27 cellular contexts compared by ENCODE assay signal in genomic region chr5:136090319-136090718, GRCh38. TPM values are rescaled to one million over a fixed set of nuclear protein-coding genes. Genes with fewer than 3 reads are reported as not detected.
A peak's percentile ranks its signal among the peaks of the same experiment; 100 is the strongest.
DNase-seq lines count a peak whose midpoint lies in the region; ATAC-seq, FAIRE-seq and TF ChIP-seq lines count a peak whose summit lies in the region.
"Had no signal": no experiment of that assay in that cellular context is flagged by ENCODE, and none has a peak within 500 bp of the region (broad histone marks: within the 10 kb centered on the region; RNA-seq: fewer than 3 reads in every experiment).

No MANE protein-coding gene starts in this region.

- H3K4me3 ChIP-seq in small intestine (ENCODE audit: low read depth in 1 of 2, low read length in 2 of 2) (no peak overlapping the region), coronary artery (no peak overlapping the region)
- H3K4me3 ChIP-seq: PC-9 had no signal

- TF ChIP-seq CTCF in VCaP (conservative IDR thresholded peaks at IDR 0.05) (no peak), coronary artery (IDR thresholded peaks at IDR 0.05) (no peak)

- ATAC-seq in left lobe of liver (no peak), HG02610 (IDR thresholded peaks at IDR 0.05; ENCODE audit: unreplicated experiment) (no peak), GM21825 (IDR thresholded peaks at IDR 0.05; ENCODE audit: unreplicated experiment) (no peak)
- ATAC-seq: HCT116, HepG2 had no signal

- H3K4me1 ChIP-seq in small intestine (ENCODE audit: control insufficient read depth in 2 of 2, insufficient read depth in 1 of 2, low read depth in 1 of 2, low read length in 1 of 2), result peaks cover 3 to 11% of the 10 kb centered on the region in 2 donors
- H3K4me1 ChIP-seq: BE2C had no signal

- peak overlapping the region; percentile 58 for H3K27ac ChIP-seq in VCaP
- H3K27ac ChIP-seq in small intestine (ENCODE audit: low read depth in 1 of 2, low read length in 1 of 2), result no peak overlapping the region
- H3K27ac ChIP-seq in coronary artery, result no peak overlapping the region
- H3K27ac ChIP-seq: PC-9 had no signal

- H3K27me3 ChIP-seq in small intestine (ENCODE audit: control insufficient read depth in 2 of 2, insufficient read depth in 2 of 2, low read length in 2 of 2), result no peaks in the 10 kb centered on the region

- DNase-seq in left lobe of liver (ENCODE audit: low spot score) (peak; percentile 16), small intestine (peak; percentile 66), coronary artery (ENCODE audit: low spot score) (no peak), frontal cortex (ENCODE audit: low spot score in 2 of 2) (no peak)
- DNase-seq: BE2C; CD8-positive, alpha-beta memory T cell; DMS 273 treated with DMSO at 0.1 percent for 48 hours; DMS79 treated with DMSO at 0.1 percent for 48 hours; GF-D8; Karpas-422; NCI-H1092 treated with DMSO at 0.1 percent for 48 hours; NCI-H1436; NCI-H187; NCI-H2081 treated with DMSO at 0.1 percent for 48 hours; NCI-H2171; NCI-H226; NCI-H510A treated with DMSO at 0.1 percent for 48 hours; PC-9; RPMI8226; SHP77 had no signal

- WGBS in small intestine, 3 donors, result 27 to 62% (median 33%) methylated on average over 4 of the region's 4 CpGs

- FAIRE-seq in small intestine (lab: Jason Lieb, UNC) (no peak), frontal cortex (lab: Jason Lieb, UNC) (no peak)
- FAIRE-seq: GM12891, H1, HepG2 had no signal

- no peaks in the 10 kb centered on the region for H3K36me3 ChIP-seq in small intestine (ENCODE audit: control insufficient read depth in 2 of 2, insufficient read depth in 2 of 2, low read length in 2 of 2)
- H3K36me3 ChIP-seq: BE2C had no signal

- no peaks in the 10 kb centered on the region for H3K9me3 ChIP-seq in small intestine (ENCODE audit: control insufficient read depth, low read depth)
- H3K9me3 ChIP-seq: BE2C had no signal

RNA-seq across cellular contexts. Expression of gene SMAD5, which starts 42.3 kb away (rescaled TPM):
- total RNA-seq in left lobe of liver (22.8 TPM), frontal cortex (27.7 TPM)
- 10 to 100 TPM in 1 of 3 donors, 1 to 10 TPM in 2; 3.4 to 10.8 (median 7.3) TPM for polyA plus RNA-seq in small intestine

Comparison
In these comparisons a context has a peak if more than half of its experiments do, and no peak if none do; other contexts are left out.
1. DNase-seq: peak in left lobe of liver (single experiment) and small intestine (single experiment); none in coronary artery (single experiment) and frontal cortex (0 of 2).